In the genomic region with DNA sequence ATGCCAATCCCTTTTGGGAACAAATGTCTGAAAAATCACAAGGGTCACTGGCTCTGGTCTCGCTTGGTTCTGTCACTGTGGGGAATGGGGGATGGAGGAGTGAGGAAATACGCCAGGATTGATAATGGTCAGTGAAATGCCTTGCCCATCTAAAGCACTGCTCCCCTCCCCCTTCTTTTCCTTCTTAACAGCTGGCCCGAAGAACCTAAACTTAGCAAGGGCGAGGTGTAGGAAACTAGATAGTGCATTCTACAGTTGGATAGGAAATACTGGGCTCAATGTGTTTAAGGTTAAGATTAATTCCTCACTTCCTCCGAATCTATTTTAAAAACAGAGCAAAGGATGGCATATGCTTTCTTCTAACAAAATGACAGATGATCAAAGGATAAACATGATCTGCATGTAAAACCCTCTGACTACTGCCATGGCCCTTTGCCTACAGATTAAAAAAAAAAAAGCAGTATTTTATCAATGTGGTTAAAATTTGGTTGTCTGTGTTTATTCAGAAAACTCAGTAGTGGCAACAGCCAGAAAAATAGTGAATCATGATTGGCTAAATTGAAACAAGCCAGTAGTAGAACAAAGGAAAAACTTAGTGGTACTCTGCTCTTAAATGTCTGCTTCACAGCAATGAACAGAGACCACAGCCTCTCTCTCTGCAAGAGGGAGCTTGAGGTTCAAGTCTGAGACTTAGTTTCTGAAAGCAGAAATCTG, we compare ENCODE assay signal across 11 cellular contexts.
A peak's percentile ranks its signal among the peaks of the same experiment; 100 is the strongest.
DNase-seq lines count a peak whose midpoint lies in the region; ATAC-seq and TF ChIP-seq lines count a peak whose summit lies in the region.
"Had no signal": no experiment of that assay in that cellular context is flagged by ENCODE, and none has a peak within 500 bp of the region (broad histone marks: within the 10 kb centered on the region; RNA-seq: fewer than 3 reads in every experiment).

No MANE protein-coding gene starts in this region.

- no peak overlapping the region for H3K4me2 ChIP-seq in Karpas-422 (ENCODE audit: low read depth, low read length, poor library complexity, severe bottlenecking)

- no peaks in the 10 kb centered on the region for H3K36me3 Mint-ChIP-seq in naive thymus-derived CD4-positive, alpha-beta T cell
- H3K36me3 Mint-ChIP-seq in chondrocyte (ENCODE audit: low read depth): peaks cover 1% of the 10 kb centered on the region

- H3K27ac ChIP-seq in C4-2B (peak overlapping the region; percentile 48; the same call in 1 of the 2 replicates), esophagus squamous epithelium (peak overlapping the region in 3 of 4 donors; percentile 4 to 51 (median 42)), Karpas-422 (ENCODE audit: low read length) (no peak overlapping the region), substantia nigra (ENCODE audit: low read depth, low read length, poor library complexity, severe bottlenecking) (no peak overlapping the region)
- peak overlapping the region; percentile 48 for H3K27ac ChIP-seq in naive thymus-derived CD4-positive, alpha-beta T cell (ENCODE audit: low read depth, low read length)

- H3K9me2 ChIP-seq in Karpas-422 (replicated peaks; ENCODE audit: insufficient read depth, low read length): no peaks in the 10 kb centered on the region

- H3K4me3 ChIP-seq in esophagus squamous epithelium (no peak overlapping the region), Karpas-422 (ENCODE audit: low read length) (no peak overlapping the region)
- H3K4me3 ChIP-seq in naive thymus-derived CD4-positive, alpha-beta T cell (ENCODE audit: low read length): no peak overlapping the region

- peaks cover 0 to 29% (median 13%) of the 10 kb centered on the region in 7 donors for H3K4me1 Mint-ChIP-seq in naive thymus-derived CD4-positive, alpha-beta T cell
- H3K4me1 Mint-ChIP-seq in chondrocyte (ENCODE audit: low read depth): no peaks in the 10 kb centered on the region

- 41 to 52% methylated on average over 5 of the region's 5 CpGs for WGBS in esophagus squamous epithelium, 2 donors

- peaks cover 0 to 3% (median 0%) of the 10 kb centered on the region in 5 donors for H3K27me3 Mint-ChIP-seq in naive thymus-derived CD4-positive, alpha-beta T cell
- peaks cover 12% of the 10 kb centered on the region for H3K27me3 Mint-ChIP-seq in chondrocyte (ENCODE audit: low read depth)

- CTCF ChIA-PET in naive thymus-derived CD4-positive, alpha-beta T cell (lab: Charles Lee): interaction anchor here (1.0 kb wide), 1 partner anchor 269 kb away, joined by 5 read pairs; no protein-coding TSS in a partner anchor
- CTCF ChIA-PET in HEK293T (lab: Yijun Ruan, JAX): interaction anchor here (0.8 to 1.1 kb wide), 2 partner anchors 33 to 68 kb away, joined by 3 to 4 read pairs; no protein-coding TSS in a partner anchor

- DNase-seq in Kasumi-1 (lab: John Stamatoyannopoulos, UW): peak; percentile 93 to 95
- DNase-seq in esophagus squamous epithelium (lab: John Stamatoyannopoulos, UW): no peak
- DNase-seq in naive thymus-derived CD4-positive, alpha-beta T cell: peak in 6 of 9 donors; percentile 41 to 60 (median 48)
- no peak for DNase-seq in Karpas-422
- no peak for DNase-seq in chondrocyte (ENCODE audit: low spot score)
- DNase-seq in substantia nigra (lab: John Stamatoyannopoulos, UW): no peak
- no peak for DNase-seq in HEK293T (ENCODE audit: extremely low spot score)
- DNase-seq: IMR-90, T1000 had no signal

- H3K9ac ChIP-seq in Karpas-422 (ENCODE audit: low read length): no peak overlapping the region

- H3K27me3 ChIP-seq in esophagus squamous epithelium (no peaks in the 10 kb centered on the region), Karpas-422 (ENCODE audit: low read length) (no peaks in the 10 kb centered on the region)
- H3K27me3 ChIP-seq in naive thymus-derived CD4-positive, alpha-beta T cell (ENCODE audit: control insufficient read depth in 2 of 2, insufficient read depth in 2 of 2, low read length in 2 of 2): no peaks in the 10 kb centered on the region

- peak; percentile 72 for ATAC-seq in naive thymus-derived CD4-positive, alpha-beta T cell
- ATAC-seq: esophagus mucosa had no signal

- TF ChIP-seq CTCF in C4-2B (conservative IDR thresholded peaks at IDR 0.05): no peak
- TF ChIP-seq CTCF in esophagus squamous epithelium (IDR thresholded peaks at IDR 0.05): no peak
- no peak for TF ChIP-seq CTCF in chondrocyte (IDR thresholded peaks at IDR 0.05)

- H3K79me2 ChIP-seq in Karpas-422 (ENCODE audit: low read length): no peaks in the 10 kb centered on the region

- H4K20me1 ChIP-seq in Karpas-422 (ENCODE audit: insufficient read depth, low read depth, low read length): no peaks in the 10 kb centered on the region

- peaks cover 0 to 2% (median 0%) of the 10 kb centered on the region in 11 donors for H3K9me3 Mint-ChIP-seq in naive thymus-derived CD4-positive, alpha-beta T cell
- H3K9me3 Mint-ChIP-seq in chondrocyte (ENCODE audit: low read depth): peaks cover 6% of the 10 kb centered on the region

- peak overlapping the region in 2 of 10 donors; percentile 5 to 69 for H3K4me3 Mint-ChIP-seq in naive thymus-derived CD4-positive, alpha-beta T cell
- no peak overlapping the region for H3K4me3 Mint-ChIP-seq in chondrocyte (ENCODE audit: unreplicated experiment)

- POLR2A ChIA-PET in naive thymus-derived CD4-positive, alpha-beta T cell (lab: Charles Lee): interaction anchor here (0.6 to 1.4 kb wide), 4 partner anchors 18 to 169 kb away, joined by 3 to 6 read pairs (median 3); no protein-coding TSS in a partner anchor
- POLR2A ChIA-PET in HEK293T (lab: Yijun Ruan, JAX): interaction anchor here (0.5 kb wide), 1 partner anchor 380 kb away, joined by 3 read pairs; no protein-coding TSS in a partner anchor

- peak overlapping the region in 1 of 9 donors; percentile 5 for H3K27ac Mint-ChIP-seq in naive thymus-derived CD4-positive, alpha-beta T cell
- no peak overlapping the region for H3K27ac Mint-ChIP-seq in chondrocyte (ENCODE audit: unreplicated experiment)

- H2AFZ ChIP-seq in Karpas-422 (ENCODE audit: low read length): no peak overlapping the region

- intact Hi-C loops in esophagus squamous epithelium (cut with DNase I): no loop called here
- intact Hi-C loops in naive thymus-derived CD4-positive, alpha-beta T cell (cut with micrococcal nuclease): loop anchor here (1.0 to 5.0 kb wide), 5 partner anchors 10 to 76 kb away; no protein-coding TSS in a partner anchor

- no peaks in the 10 kb centered on the region for H3K9me3 ChIP-seq in esophagus squamous epithelium
- no peaks in the 10 kb centered on the region for H3K9me3 ChIP-seq in naive thymus-derived CD4-positive, alpha-beta T cell (ENCODE audit: control insufficient read depth in 2 of 3, low read length in 3 of 3)
- H3K9me3 ChIP-seq in Karpas-422 (ENCODE audit: low read length): no peaks in the 10 kb centered on the region

- H3K4me1 ChIP-seq in esophagus squamous epithelium (peaks cover 0 to 48% (median 7%) of the 10 kb centered on the region in 3 donors), Karpas-422 (ENCODE audit: low read length) (no peaks in the 10 kb centered on the region)
- H3K4me1 ChIP-seq in naive thymus-derived CD4-positive, alpha-beta T cell (ENCODE audit: control insufficient read depth in 2 of 2, insufficient read depth in 2 of 2, low read length in 2 of 2): peaks cover 0 to 34% of the 10 kb centered on the region in 2 donors

- H3K36me3 ChIP-seq in esophagus squamous epithelium: no peaks in the 10 kb centered on the region
- H3K36me3 ChIP-seq in naive thymus-derived CD4-positive, alpha-beta T cell (ENCODE audit: control insufficient read depth in 2 of 3, insufficient read depth in 3 of 3, low read length in 3 of 3): no peaks in the 10 kb centered on the region
- H3K36me3 ChIP-seq in Karpas-422 (ENCODE audit: insufficient read depth, low read length): no peaks in the 10 kb centered on the region

- TF ChIP-seq POLR2A in esophagus squamous epithelium (IDR thresholded peaks at IDR 0.05): no peak

TF ChIP-seq in HEK293T, 16 proteins besides CTCF, POLR2A, EP300 and RAD21:
- TF ChIP-seq HDGF (IDR thresholded peaks at IDR 0.05; ENCODE audit: borderline replicate concordance): no peak
- TF ChIP-seq NFRKB (IDR thresholded peaks at IDR 0.05): no peak
- no peak for TF ChIP-seq ELF4 (IDR thresholded peaks at IDR 0.05)
- no peak for TF ChIP-seq FOXM1 (IDR thresholded peaks at IDR 0.05; ENCODE audit: borderline replicate concordance)
- no peak for TF ChIP-seq FOXK2 (IDR thresholded peaks at IDR 0.05)
- no peak for TF ChIP-seq CTBP1 (IDR thresholded peaks at IDR 0.05; ENCODE audit: borderline replicate concordance)

Comparison
In these comparisons a context has a peak if more than half of its experiments do, and no peak if none do; other contexts are left out.
1. H3K27ac ChIP-seq: peak in C4-2B (single experiment), esophagus squamous epithelium (3 of 4) and naive thymus-derived CD4-positive, alpha-beta T cell (single experiment); none in Karpas-422 (single experiment) and substantia nigra (single experiment).
2. DNase-seq: peak in Kasumi-1 (2 of 2) and naive thymus-derived CD4-positive, alpha-beta T cell (6 of 9); none in esophagus squamous epithelium (single experiment), Karpas-422 (single experiment), chondrocyte (single experiment), substantia nigra (0 of 49) and HEK293T (single experiment).